32 cellular contexts compared by ENCODE assay signal in genomic region chr3:42718338-42718737, GRCh38. TPM values are rescaled to one million over a fixed set of nuclear protein-coding genes. Genes with fewer than 3 reads are reported as not detected.
"Had no signal": no experiment of that assay in that cellular context is flagged by ENCODE, and none has a peak within 500 bp of the region (broad histone marks: within the 10 kb centered on the region; RNA-seq: fewer than 3 reads in every experiment).

No MANE protein-coding gene starts in this region.

- H3K4me3 Mint-ChIP-seq: immature natural killer cell; naive thymus-derived CD8-positive, alpha-beta T cell; nephron; neural crest cell; stimulated activated effector memory CD8-positive, alpha-beta T cell treated with anti-CD3 and anti-CD28 coated beads, Interleukin-12 subunit alpha, Interleukin-12 subunit beta, amount 100 ng/mL, for 72 hours; stimulated activated naive CD8-positive, alpha-beta T cell treated with anti-CD3 and anti-CD28 coated beads, Interleukin-15, Interleukin-2, amounts not matched to agents 100 ng/mL and 50 ng/mL, for 24 hours; type B pancreatic cell had no signal

- H3K4me1 Mint-ChIP-seq: immature natural killer cell; naive thymus-derived CD8-positive, alpha-beta T cell; nephron; neural crest cell; stimulated activated effector memory CD8-positive, alpha-beta T cell treated with anti-CD3 and anti-CD28 coated beads, Interleukin-12 subunit alpha, Interleukin-12 subunit beta, amount 100 ng/mL, for 72 hours had no signal

- H3K27ac ChIP-seq: lower lobe of right lung, parathyroid adenoma, psoas muscle, skin epidermis, suprapubic skin, tibial nerve, uterus had no signal

- H3K27me3 ChIP-seq: suprapubic skin, tibial nerve, uterus had no signal

- H3K4me1 ChIP-seq: lower lobe of right lung, parathyroid adenoma, suprapubic skin, tibial nerve, uterus had no signal

- H3K9me3 ChIP-seq: lower lobe of right lung, psoas muscle, suprapubic skin, tibial nerve, uterus had no signal

- H3K27ac Mint-ChIP-seq: immature natural killer cell; naive thymus-derived CD8-positive, alpha-beta T cell; nephron; stimulated activated effector memory CD8-positive, alpha-beta T cell treated with anti-CD3 and anti-CD28 coated beads, Interleukin-12 subunit alpha, Interleukin-12 subunit beta, amount 100 ng/mL, for 72 hours; stimulated activated naive CD8-positive, alpha-beta T cell treated with anti-CD3 and anti-CD28 coated beads, Interleukin-15, Interleukin-2, amounts not matched to agents 100 ng/mL and 50 ng/mL, for 24 hours; type B pancreatic cell had no signal

- H3K36me3 Mint-ChIP-seq: immature natural killer cell; naive thymus-derived CD8-positive, alpha-beta T cell; stimulated activated effector memory CD8-positive, alpha-beta T cell treated with anti-CD3 and anti-CD28 coated beads, Interleukin-12 subunit alpha, Interleukin-12 subunit beta, amount 100 ng/mL, for 72 hours; type B pancreatic cell had no signal

- H3K9me3 Mint-ChIP-seq: immature natural killer cell; naive thymus-derived CD8-positive, alpha-beta T cell; nephron; neural crest cell; stimulated activated effector memory CD8-positive, alpha-beta T cell treated with anti-CD3 and anti-CD28 coated beads, Interleukin-12 subunit alpha, Interleukin-12 subunit beta, amount 100 ng/mL, for 72 hours; stimulated activated naive CD8-positive, alpha-beta T cell treated with anti-CD3 and anti-CD28 coated beads, Interleukin-15, Interleukin-2, amounts not matched to agents 100 ng/mL and 50 ng/mL, for 24 hours; type B pancreatic cell had no signal

- H3K9ac ChIP-seq: parathyroid adenoma had no signal

- H2AFZ ChIP-seq: parathyroid adenoma had no signal

- DNase-seq: hypothalamus; immature natural killer cell; kidney; lower lobe of right lung; mammary epithelial cell; mesenchymal stem cell; naive thymus-derived CD8-positive, alpha-beta T cell; nucleus accumbens; psoas muscle; stimulated activated CD4-positive, alpha-beta T cell treated with anti-CD3 and anti-CD28 coated beads, Interleukin-12 subunit alpha, Interleukin-12 subunit beta, amount 100 ng/mL, for 4 hours; stimulated activated CD4-positive, alpha-beta T cell treated with anti-CD3 and anti-CD28 coated beads, Interleukin-15, amount 100 ng/mL, for 24 hours; stimulated activated CD4-positive, alpha-beta T cell treated with anti-CD3 and anti-CD28 coated beads, Interleukin-2, amount 100 ng/mL, for 24 hours; stimulated activated CD4-positive, alpha-beta T cell treated with anti-CD3 and anti-CD28 coated beads, Interleukin-4, amount 100 ng/mL, for 1 hour; stimulated activated naive CD4-positive, alpha-beta T cell; uterus had no signal

- ATAC-seq: left lobe of liver; lower lobe of right lung; naive thymus-derived CD8-positive, alpha-beta T cell; psoas muscle; sciatic nerve; stimulated activated effector memory CD8-positive, alpha-beta T cell treated with anti-CD3 and anti-CD28 coated beads, Interleukin-12 subunit alpha, Interleukin-12 subunit beta, amount 100 ng/mL, for 72 hours had no signal

- H3K79me2 ChIP-seq: parathyroid adenoma had no signal

- H3K4me3 ChIP-seq: lower lobe of right lung, psoas muscle, skin epidermis, suprapubic skin, tibial nerve, uterus had no signal

- H3K36me3 ChIP-seq: lower lobe of right lung, suprapubic skin, tibial nerve, uterus had no signal

RNA-seq across cellular contexts. Expression of gene HHATL, which starts 15.7 kb away (rescaled TPM):
- total RNA-seq: kidney; mammary epithelial cell; naive thymus-derived CD8-positive, alpha-beta T cell; neural crest cell; osteoblast; sciatic nerve had no signal

RNA-seq across cellular contexts. Expression of gene KLHL40, which starts 33.0 kb away (rescaled TPM):
- total RNA-seq: kidney; left lobe of liver; liver; lower lobe of right lung; mammary epithelial cell; mucosa of gallbladder; naive thymus-derived CD8-positive, alpha-beta T cell; neural crest cell; osteoblast; posterior vena cava; subcutaneous adipose tissue; suprapubic skin; ureter; uterus had no signal
